1 cellular context compared by ENCODE assay signal in genomic region chr9:98270284-98270683, GRCh38.
TF ChIP-seq lines count a peak whose summit lies in the region.

No MANE protein-coding gene starts in this region.

TF ChIP-seq in Ishikawa, 13 proteins besides CTCF, POLR2A, EP300 and RAD21 (continued from another document):
- TF ChIP-seq NFIC (IDR thresholded peaks at IDR 0.05) = peak; percentile 56
